Comparison of ENCODE assay signal across 23 cellular contexts in the genomic region with DNA sequence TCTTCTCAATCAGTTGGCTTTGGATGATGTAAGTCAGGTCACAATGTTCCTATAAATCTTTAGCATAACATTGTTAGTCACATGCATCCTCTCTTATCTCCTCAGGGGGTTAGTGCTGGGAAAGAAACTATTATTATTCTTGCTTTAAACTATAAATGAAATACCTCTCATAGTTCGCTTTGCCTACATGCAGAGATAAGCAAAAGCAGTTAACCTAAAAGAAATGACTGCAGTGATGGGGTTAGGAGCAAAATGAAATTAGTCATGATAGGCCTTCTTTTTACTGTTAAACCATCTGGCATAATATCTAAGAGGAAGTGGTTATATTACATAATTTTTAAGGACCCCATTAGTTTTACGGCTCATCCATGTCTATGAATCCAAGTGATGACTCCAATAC.
DNase-seq lines count a peak whose midpoint lies in the region; ATAC-seq and TF ChIP-seq lines count a peak whose summit lies in the region.
"Had no signal": no experiment of that assay in that cellular context is flagged by ENCODE, and none has a peak within 500 bp of the region (broad histone marks: within the 10 kb centered on the region; RNA-seq: fewer than 3 reads in every experiment).

No MANE protein-coding gene starts in this region.

- H3F3A ChIP-seq in GM23248 (ENCODE audit: insufficient read depth): no peaks in the 10 kb centered on the region

- no peaks in the 10 kb centered on the region for H3K9me2 ChIP-seq in GM23248 (ENCODE audit: insufficient read depth)

- no peaks in the 10 kb centered on the region for H3K4me1 ChIP-seq in GM23248 (ENCODE audit: insufficient read depth)

- no peaks in the 10 kb centered on the region for H3K27me3 ChIP-seq in GM23248 (replicated peaks; ENCODE audit: insufficient read depth)
- H3K27me3 ChIP-seq: BLaER1 treated with 17β-estradiol and CSF1 and Interleukin-3, amounts not matched to agents 10 nM and 100 nM had no signal

- in situ Hi-C loops in GM23248 (cut with MboI): no loop called here

- TF ChIP-seq CTCF in fibroblast of villous mesenchyme (IDR thresholded peaks at IDR 0.05; ENCODE audit: insufficient read depth, low read depth, low read length): no peak

- peak; percentile 46 to 70 for DNase-seq in AML-193 (lab: John Stamatoyannopoulos, UW)
- peak; percentile 53 to 66 for DNase-seq in Kasumi-1 (lab: John Stamatoyannopoulos, UW)
- DNase-seq in SIG-M5 (lab: John Stamatoyannopoulos, UW): peak; percentile 52
- peak; percentile 78 for DNase-seq in fibroblast of villous mesenchyme (ENCODE audit: low read depth)
- no peak for DNase-seq in dermis blood vessel endothelial cell
- DNase-seq in GM23248: no peak
- DNase-seq in DMS153 treated with DMSO at 0.1 percent for 48 hours (lab: John Stamatoyannopoulos, UW; ENCODE audit: unreplicated experiment): no peak
- DNase-seq: activated CD4-positive, CD25-positive, alpha-beta regulatory T cell treated with anti-CD3 and anti-CD28 coated beads, Interleukin-2, amount 50 U/mL, for 72 hours; activated CD8-positive, alpha-beta T cell treated with anti-CD3 and anti-CD28 coated beads for 36 hours; activated effector memory CD4-positive, alpha-beta T cell treated with anti-CD3 and anti-CD28 coated beads, Interleukin-2, amount 50 U/mL, for 16 hours; activated naive CD8-positive, alpha-beta T cell treated with anti-CD3 and anti-CD28 coated beads, Interleukin-2, amount 50 U/mL, for 24 hours; activated T-cell treated with anti-CD3 and anti-CD28 coated beads for 4 hours; Calu3; NCI-H1417; NCI-H2081 treated with DMSO at 0.1 percent for 48 hours; NK-92 treated with Interleukin-12 subunit alpha and Interleukin-12 subunit beta, amount 100 ng/mL, for 24 hours; posterior cingulate gyrus; RPMI8226 had no signal

- H4K20me1 ChIP-seq in GM23248 (ENCODE audit: insufficient read depth): no peaks in the 10 kb centered on the region
- H4K20me1 ChIP-seq: BLaER1 treated with 17β-estradiol and CSF1 and Interleukin-3, amounts not matched to agents 10 nM and 100 nM had no signal

- no peak overlapping the region for H3K27ac ChIP-seq in GM23248
- H3K27ac ChIP-seq: BLaER1 treated with 17β-estradiol and CSF1 and Interleukin-3, amounts not matched to agents 10 nM and 100 nM had no signal

- ATAC-seq in GM21723 (IDR thresholded peaks at IDR 0.05; ENCODE audit: unreplicated experiment): no peak
- ATAC-seq: activated CD8-positive, alpha-beta T cell treated with anti-CD3 and anti-CD28 coated beads for 36 hours; activated naive CD8-positive, alpha-beta T cell treated with anti-CD3 and anti-CD28 coated beads, Interleukin-2, amount 50 U/mL, for 24 hours; HCT116; left lobe of liver; sciatic nerve had no signal

- no peak overlapping the region for H3K9ac ChIP-seq in GM23248
- H3K9ac ChIP-seq: BLaER1 treated with 17β-estradiol and CSF1 and Interleukin-3, amounts not matched to agents 10 nM and 100 nM had no signal

- H2AFZ ChIP-seq in GM23248: no peak overlapping the region

- H3K36me3 ChIP-seq in GM23248 (ENCODE audit: low read depth): no peaks in the 10 kb centered on the region
- H3K36me3 ChIP-seq: BLaER1 treated with 17β-estradiol and CSF1 and Interleukin-3, amounts not matched to agents 10 nM and 100 nM had no signal

- no peaks in the 10 kb centered on the region for H3K9me3 ChIP-seq in GM23248 (ENCODE audit: low read depth)
- H3K9me3 ChIP-seq: BLaER1 treated with 17β-estradiol and CSF1 and Interleukin-3, amounts not matched to agents 10 nM and 100 nM had no signal

- 87 to 91% methylated on average over 2 of the region's 2 CpGs for WGBS in GM23248 (ENCODE audit: low coverage in 1 of 2, low lambda C conversion rate in 2 of 2, missing lambda C conversion rate in 2 of 2), 2 experiments

- H3K79me2 ChIP-seq in GM23248 (ENCODE audit: insufficient read depth): no peaks in the 10 kb centered on the region

- H3K4me3 ChIP-seq in fibroblast of villous mesenchyme (ENCODE audit: low read depth, low read length): no peak overlapping the region
- H3K4me3 ChIP-seq in GM23248: no peak overlapping the region
- H3K4me3 ChIP-seq: BLaER1 treated with 17β-estradiol and CSF1 and Interleukin-3, amounts not matched to agents 10 nM and 100 nM had no signal

- no peak overlapping the region for H3K4me2 ChIP-seq in GM23248 (ENCODE audit: unreplicated experiment)
- H3K4me2 ChIP-seq: BLaER1 treated with 17β-estradiol and CSF1 and Interleukin-3, amounts not matched to agents 10 nM and 100 nM had no signal

Comparison
In these comparisons a context has a peak if more than half of its experiments do, and no peak if none do; other contexts are left out.
1. DNase-seq: peak in AML-193 (2 of 2), Kasumi-1 (2 of 2), SIG-M5 (single experiment) and fibroblast of villous mesenchyme (single experiment); none in dermis blood vessel endothelial cell (single experiment), GM23248 (single experiment) and DMS153 treated with DMSO at 0.1 percent for 48 hours (single experiment).